ENCODE assay signal across 39 cellular contexts in genomic region chr1:100284591-100284990, GRCh38.
"Had no signal": no experiment of that assay in that cellular context is flagged by ENCODE, and none has a peak within 500 bp of the region (broad histone marks: within the 10 kb centered on the region; RNA-seq: fewer than 3 reads in every experiment).

No MANE protein-coding gene starts in this region.

- H3K27ac Mint-ChIP-seq: activated naive CD4-positive, alpha-beta T cell treated with anti-CD3 and anti-CD28 coated beads for 36 hours; activated naive CD4-positive, alpha-beta T cell treated with anti-CD3 and anti-CD28 coated beads, Interleukin-2, amount 10 ng/mL, durations not matched to agents 7 days and 5 days; activated naive CD4-positive, alpha-beta T cell treated with anti-CD3 and anti-CD28 coated beads, Interleukin-2, amount 50 U/mL, for 24 hours; activated naive CD4-positive, alpha-beta T cell treated with anti-CD3 and anti-CD28 coated beads, Interleukin-2, amount 50 U/mL, for 72 hours; activated naive CD8-positive, alpha-beta T cell; activated naive CD8-positive, alpha-beta T cell treated with anti-CD3 and anti-CD28 coated beads for 36 hours; activated naive CD8-positive, alpha-beta T cell treated with anti-CD3 and anti-CD28 coated beads, Interleukin-2, amount 10 ng/mL, durations not matched to agents 7 days and 5 days; activated naive CD8-positive, alpha-beta T cell treated with anti-CD3 and anti-CD28 coated beads, Interleukin-2, amount 50 U/mL, for 24 hours; activated T-cell treated with anti-CD3 and anti-CD28 coated beads, Interleukin-2, amount 50 U/mL, for 24 hours; activated T-cell treated with anti-CD3 and anti-CD28 coated beads, Interleukin-2, amount 50 U/mL, for 72 hours; activated T-helper 1 cell treated with anti-CD3 and anti-CD28 coated beads, Interleukin-12 subunit alpha, Interleukin-12 subunit beta, Interleukin-2, Interleukin-4 antibody, amounts not matched to agents 30 ng/mL and 10 ng/mL and 1 ng/mL, durations not matched to agents 14 hours and 24 hours and 36 hours; activated T-helper 17 cell treated with anti-CD3 and anti-CD28 coated beads, Interleukin-2, amount 50 U/mL, for 72 hours; activated T-helper 2 cell treated with anti-CD3 and anti-CD28 coated beads, Interferon-gamma antibody, Interleukin-2, Interleukin-4, amounts not matched to agents 10 μg/mL and 5 μg/mL and 100 μg/mL, durations not matched to agents 14 hours and 24 hours and 36 hours; brain had no signal

- H3K27me3 Mint-ChIP-seq: activated naive CD4-positive, alpha-beta T cell treated with anti-CD3 and anti-CD28 coated beads, Interleukin-2, amount 10 ng/mL, durations not matched to agents 7 days and 5 days; activated naive CD4-positive, alpha-beta T cell treated with anti-CD3 and anti-CD28 coated beads, Interleukin-2, amount 50 U/mL, for 24 hours; activated naive CD8-positive, alpha-beta T cell; activated naive CD8-positive, alpha-beta T cell treated with anti-CD3 and anti-CD28 coated beads for 36 hours; activated naive CD8-positive, alpha-beta T cell treated with anti-CD3 and anti-CD28 coated beads, Interleukin-2, amount 10 ng/mL, durations not matched to agents 7 days and 5 days; activated naive CD8-positive, alpha-beta T cell treated with anti-CD3 and anti-CD28 coated beads, Interleukin-2, amount 50 U/mL, for 24 hours; activated T-cell treated with anti-CD3 and anti-CD28 coated beads, Interleukin-2, amount 50 U/mL, for 24 hours; activated T-helper 17 cell treated with anti-CD3 and anti-CD28 coated beads, Interleukin-2, amount 50 U/mL, for 72 hours; brain; central memory CD8-positive, alpha-beta T cell had no signal

- H3K4me3 ChIP-seq: adrenal gland, ascending aorta, body of pancreas, breast epithelium, cardiac muscle cell had no signal

- H3K36me3 ChIP-seq: breast epithelium had no signal

- H3K9me3 ChIP-seq: adrenal gland, ascending aorta, body of pancreas, breast epithelium had no signal

- H3K9me3 Mint-ChIP-seq: activated naive CD4-positive, alpha-beta T cell treated with anti-CD3 and anti-CD28 coated beads for 36 hours; activated naive CD4-positive, alpha-beta T cell treated with anti-CD3 and anti-CD28 coated beads, Interleukin-2, amount 10 ng/mL, durations not matched to agents 7 days and 5 days; activated naive CD4-positive, alpha-beta T cell treated with anti-CD3 and anti-CD28 coated beads, Interleukin-2, amount 50 U/mL, for 24 hours; activated naive CD4-positive, alpha-beta T cell treated with anti-CD3 and anti-CD28 coated beads, Interleukin-2, amount 50 U/mL, for 72 hours; activated naive CD8-positive, alpha-beta T cell treated with anti-CD3 and anti-CD28 coated beads for 36 hours; activated naive CD8-positive, alpha-beta T cell treated with anti-CD3 and anti-CD28 coated beads, Interleukin-2, amount 10 ng/mL, durations not matched to agents 7 days and 5 days; activated naive CD8-positive, alpha-beta T cell treated with anti-CD3 and anti-CD28 coated beads, Interleukin-2, amount 50 U/mL, for 24 hours; activated T-cell treated with anti-CD3 and anti-CD28 coated beads, Interleukin-2, amount 50 U/mL, for 24 hours; activated T-cell treated with anti-CD3 and anti-CD28 coated beads, Interleukin-2, amount 50 U/mL, for 4 hours; activated T-cell treated with anti-CD3 and anti-CD28 coated beads, Interleukin-2, amount 50 U/mL, for 72 hours; activated T-helper 1 cell treated with anti-CD3 and anti-CD28 coated beads, Interleukin-12 subunit alpha, Interleukin-12 subunit beta, Interleukin-2, Interleukin-4 antibody, amounts not matched to agents 30 ng/mL and 10 ng/mL and 1 ng/mL, durations not matched to agents 14 hours and 24 hours and 36 hours; activated T-helper 17 cell treated with anti-CD3 and anti-CD28 coated beads, Interleukin-2, amount 50 U/mL, for 72 hours; activated T-helper 2 cell treated with anti-CD3 and anti-CD28 coated beads, Interferon-gamma antibody, Interleukin-2, Interleukin-4, amounts not matched to agents 10 μg/mL and 5 μg/mL and 100 μg/mL, durations not matched to agents 14 hours and 24 hours and 36 hours; brain; central memory CD8-positive, alpha-beta T cell had no signal

- ATAC-seq: activated naive CD4-positive, alpha-beta T cell treated with anti-CD3 and anti-CD28 coated beads, Interleukin-2, amount 50 U/mL, for 72 hours; activated naive CD8-positive, alpha-beta T cell treated with anti-CD3 and anti-CD28 coated beads, Interleukin-2, amount 50 U/mL, for 24 hours; activated T-cell treated with anti-CD3 and anti-CD28 coated beads, Interleukin-2, amount 50 U/mL, for 4 hours; activated T-cell treated with anti-CD3 and anti-CD28 coated beads, Interleukin-2, amount 50 U/mL, for 72 hours; activated T-helper 17 cell treated with anti-CD3 and anti-CD28 coated beads, Interleukin-2, amount 50 U/mL, for 72 hours; body of pancreas had no signal

- H3K4me3 Mint-ChIP-seq: activated naive CD4-positive, alpha-beta T cell treated with anti-CD3 and anti-CD28 coated beads for 36 hours; activated naive CD4-positive, alpha-beta T cell treated with anti-CD3 and anti-CD28 coated beads, Interleukin-2, amount 10 ng/mL, durations not matched to agents 7 days and 5 days; activated naive CD4-positive, alpha-beta T cell treated with anti-CD3 and anti-CD28 coated beads, Interleukin-2, amount 50 U/mL, for 24 hours; activated naive CD8-positive, alpha-beta T cell; activated naive CD8-positive, alpha-beta T cell treated with anti-CD3 and anti-CD28 coated beads for 36 hours; activated naive CD8-positive, alpha-beta T cell treated with anti-CD3 and anti-CD28 coated beads, Interleukin-2, amount 10 ng/mL, durations not matched to agents 7 days and 5 days; activated naive CD8-positive, alpha-beta T cell treated with anti-CD3 and anti-CD28 coated beads, Interleukin-2, amount 50 U/mL, for 24 hours; activated T-cell treated with anti-CD3 and anti-CD28 coated beads, Interleukin-2, amount 50 U/mL, for 24 hours; activated T-cell treated with anti-CD3 and anti-CD28 coated beads, Interleukin-2, amount 50 U/mL, for 4 hours; activated T-cell treated with anti-CD3 and anti-CD28 coated beads, Interleukin-2, amount 50 U/mL, for 72 hours; activated T-helper 1 cell treated with anti-CD3 and anti-CD28 coated beads, Interleukin-12 subunit alpha, Interleukin-12 subunit beta, Interleukin-2, Interleukin-4 antibody, amounts not matched to agents 30 ng/mL and 10 ng/mL and 1 ng/mL, durations not matched to agents 14 hours and 24 hours and 36 hours; activated T-helper 17 cell treated with anti-CD3 and anti-CD28 coated beads, Interleukin-2, amount 50 U/mL, for 72 hours; brain; central memory CD8-positive, alpha-beta T cell had no signal

- H3K27ac ChIP-seq: adrenal gland, ascending aorta, body of pancreas, brain microvascular endothelial cell, breast epithelium, cardiac muscle cell had no signal

- H3K4me1 Mint-ChIP-seq: brain had no signal

- DNase-seq: activated effector memory CD4-positive, alpha-beta T cell treated with anti-CD3 and anti-CD28 coated beads, Interleukin-2, amount 50 U/mL, for 16 hours; activated effector memory CD4-positive, alpha-beta T cell treated with Interleukin-2 at 50 U/mL for 16 hours; activated gamma-delta T cell; activated gamma-delta T cell treated with Interleukin-2 at 50 U/mL for 16 hours; activated naive CD4-positive, alpha-beta T cell; activated naive CD4-positive, alpha-beta T cell treated with anti-CD3 and anti-CD28 coated beads for 36 hours; activated naive CD4-positive, alpha-beta T cell treated with anti-CD3 and anti-CD28 coated beads, Interleukin-2, amount 10 ng/mL, durations not matched to agents 7 days and 5 days; activated naive CD4-positive, alpha-beta T cell treated with anti-CD3 and anti-CD28 coated beads, Interleukin-2, amount 50 U/mL, for 16 hours; activated naive CD4-positive, alpha-beta T cell treated with Interleukin-2 at 50 U/mL for 16 hours; activated naive CD8-positive, alpha-beta T cell treated with anti-CD3 and anti-CD28 coated beads for 36 hours; activated naive CD8-positive, alpha-beta T cell treated with anti-CD3 and anti-CD28 coated beads, Interleukin-2, amount 10 ng/mL, durations not matched to agents 7 days and 5 days; activated naive CD8-positive, alpha-beta T cell treated with anti-CD3 and anti-CD28 coated beads, Interleukin-2, amount 50 U/mL, for 24 hours; activated T-cell treated with anti-CD3 and anti-CD28 coated beads for 4 hours; activated T-cell treated with anti-CD3 and anti-CD28 coated beads, Interleukin-2, amount 50 U/mL, for 1 hour; activated T-cell treated with anti-CD3 and anti-CD28 coated beads, Interleukin-2, amount 50 U/mL, for 24 hours; activated T-cell treated with anti-CD3 and anti-CD28 coated beads, Interleukin-2, amount 50 U/mL, for 4 hours; activated T-cell treated with anti-CD3 and anti-CD28 coated beads, Interleukin-2, amount 50 U/mL, for 48 hours; activated T-cell treated with anti-CD3 and anti-CD28 coated beads, Interleukin-2, amount 50 U/mL, for 72 hours; adrenal gland; amniotic stem cell; amygdala; anterior cingulate cortex; aorta; body of pancreas; brain microvascular endothelial cell; caudate nucleus; central memory CD4-positive, alpha-beta T cell; cerebellar nuclear complex had no signal

- H3K27me3 ChIP-seq: adrenal gland, ascending aorta, body of pancreas, brain microvascular endothelial cell, breast epithelium, cardiac muscle cell had no signal

- H3K4me1 ChIP-seq: adrenal gland, ascending aorta, breast epithelium had no signal
